In genomic region chr9:84953797-84954695, GRCh38 we compare ENCODE assay signal across 8 cellular contexts.
DNase-seq lines count a peak whose midpoint lies in the region; ATAC-seq and TF ChIP-seq lines count a peak whose summit lies in the region.

No MANE protein-coding gene starts in this region.

- no peaks in the 10 kb centered on the region for H3K4me1 ChIP-seq in body of pancreas

- H3K4me3 ChIP-seq in body of pancreas, result no peak overlapping the region

- no peak overlapping the region for H3K27ac ChIP-seq in body of pancreas

- no peaks in the 10 kb centered on the region for H3K27me3 ChIP-seq in body of pancreas

- intact Hi-C loops in body of pancreas (cut with DNase I), result no loop called here

- ATAC-seq in GM21447 (IDR thresholded peaks at IDR 0.05; ENCODE audit: unreplicated experiment) (peak; percentile 97), body of pancreas (peak; percentile 93)

- H3K9me3 ChIP-seq in body of pancreas, result no peaks in the 10 kb centered on the region

- TF ChIP-seq POLR2A in body of pancreas (IDR thresholded peaks at IDR 0.05), result no peak

- H3K36me3 ChIP-seq in body of pancreas (replicated peaks in 1 of 2; ENCODE audit: insufficient read depth in 1 of 2, low read depth in 2 of 2), result no peaks in the 10 kb centered on the region

- DNase-seq in GDM1 (lab: John Stamatoyannopoulos, UW), result peak; percentile 38
- DNase-seq in HPDE6-E6E7 (ENCODE audit: extremely low spot score), result peak; percentile 92
- peak; percentile 74 to 81 (median 80) for DNase-seq in body of pancreas
- peak; percentile 87 for DNase-seq in inferior parietal cortex (ENCODE audit: extremely low spot score)
- peak; percentile 13 to 18 for DNase-seq in stimulated activated CD4-positive, alpha-beta T cell treated with anti-CD3 and anti-CD28 coated beads, Interleukin-15, amount 100 ng/mL, for 48 hours (ENCODE audit: low read depth in 2 of 2)
- DNase-seq in OCI-M2 (lab: John Stamatoyannopoulos, UW; ENCODE audit: unreplicated experiment), result no peak

- TF ChIP-seq CTCF in body of pancreas (IDR thresholded peaks at IDR 0.05), result peak; percentile 78 to 96 (median 89)

- WGBS in body of pancreas, 2 donors, result 24 to 27% methylated on average over 21 of the region's 21 CpGs

TF ChIP-seq in PFSK-1, 5 proteins besides CTCF, POLR2A, EP300 and RAD21:
- TF ChIP-seq FOXP2 (optimal IDR thresholded peaks at IDR 0.05; ENCODE audit: borderline replicate concordance, extremely low read depth, extremely low read length, insufficient read depth) (peak; percentile 79), TAF1 (IDR thresholded peaks at IDR 0.05; ENCODE audit: borderline replicate concordance, insufficient read depth, low read length) (no peak)
